In genomic region chrX:119692241-119693031, GRCh38 we compare ENCODE assay signal across 8 cellular contexts. TPM values are rescaled to one million over a fixed set of nuclear protein-coding genes. Genes with fewer than 3 reads are reported as not detected.
DNase-seq lines count a peak whose midpoint lies in the region; ATAC-seq and TF ChIP-seq lines count a peak whose summit lies in the region.

No MANE protein-coding gene starts in this region.

- peak overlapping the region; percentile 93 to 97 (median 95) for H3K27ac Mint-ChIP-seq in CD8-positive, alpha-beta memory T cell
- H3K27ac Mint-ChIP-seq in natural killer cell: peak overlapping the region; percentile 96 to 98

- peak; percentile 47 to 78 (median 75) for DNase-seq in CD8-positive, alpha-beta memory T cell
- DNase-seq in NCI-H69 (lab: John Stamatoyannopoulos, UW) (peak; percentile 66), activated T-cell treated with anti-CD3 and anti-CD28 coated beads for 4 hours (peak; percentile 43), natural killer cell (peak; percentile 61), upper lobe of right lung (peak; percentile 68)

- no peaks in the 10 kb centered on the region for H3K9me3 Mint-ChIP-seq in CD8-positive, alpha-beta memory T cell
- H3K9me3 Mint-ChIP-seq in natural killer cell: no peaks in the 10 kb centered on the region

- H3K27ac ChIP-seq in CD8-positive, alpha-beta memory T cell (ENCODE audit: low read depth, low read length): peak overlapping the region; percentile 89
- H3K27ac ChIP-seq in upper lobe of right lung: peak overlapping the region; percentile 63

- intact Hi-C loops in natural killer cell (cut with micrococcal nuclease) (loop anchor here (2.0 to 5.0 kb wide), 2 partner anchors 14 to 45 kb away; no protein-coding TSS in a partner anchor), upper lobe of right lung (cut with DNase I) (no loop called here)

- H3K4me1 Mint-ChIP-seq in CD8-positive, alpha-beta memory T cell: peaks cover 30 to 49% (median 45%) of the 10 kb centered on the region in 3 donors
- H3K4me1 Mint-ChIP-seq in natural killer cell: peaks cover 35 to 56% of the 10 kb centered on the region in 2 donors

- H3K4me3 ChIP-seq in CD8-positive, alpha-beta memory T cell (ENCODE audit: low read length): peak overlapping the region; percentile 78
- H3K4me3 ChIP-seq in upper lobe of right lung: peak overlapping the region; percentile 65

- H3K4me3 Mint-ChIP-seq in CD8-positive, alpha-beta memory T cell: peak overlapping the region; percentile 97 to 99 (median 99)
- peak overlapping the region; percentile 95 for H3K4me3 Mint-ChIP-seq in natural killer cell

- H3K4me1 ChIP-seq in CD8-positive, alpha-beta memory T cell (ENCODE audit: insufficient read depth, low read length): peaks cover 25% of the 10 kb centered on the region
- no peaks in the 10 kb centered on the region for H3K4me1 ChIP-seq in upper lobe of right lung

- peaks cover 2 to 24% (median 4%) of the 10 kb centered on the region in 3 donors for H3K36me3 Mint-ChIP-seq in CD8-positive, alpha-beta memory T cell
- H3K36me3 Mint-ChIP-seq in natural killer cell: no peaks in the 10 kb centered on the region

- no peaks in the 10 kb centered on the region for H3K27me3 ChIP-seq in CD8-positive, alpha-beta memory T cell (ENCODE audit: insufficient read depth, low read length, poor library complexity, severe bottlenecking)
- no peaks in the 10 kb centered on the region for H3K27me3 ChIP-seq in upper lobe of right lung

- CTCF ChIA-PET in CD8-positive, alpha-beta memory T cell (lab: Charles Lee): interaction anchor here (0.9 to 5.6 kb wide), 12 partner anchors 9 to 99 kb away, joined by 3 to 32 read pairs (median 6); partner anchors contain the start of gene RPL39

- no peaks in the 10 kb centered on the region for H3K36me3 ChIP-seq in CD8-positive, alpha-beta memory T cell (ENCODE audit: insufficient read depth, low read length)
- H3K36me3 ChIP-seq in upper lobe of right lung: no peaks in the 10 kb centered on the region

- TF ChIP-seq CTCF in natural killer cell (IDR thresholded peaks at IDR 0.05) (no peak), upper lobe of right lung (IDR thresholded peaks at IDR 0.05) (no peak)

- peaks cover 0 to 3% of the 10 kb centered on the region in 2 donors for H3K27me3 Mint-ChIP-seq in CD8-positive, alpha-beta memory T cell
- no peaks in the 10 kb centered on the region for H3K27me3 Mint-ChIP-seq in natural killer cell (ENCODE audit: low read depth in 2 of 2)

- H3K9me3 ChIP-seq in CD8-positive, alpha-beta memory T cell (ENCODE audit: low read length): no peaks in the 10 kb centered on the region
- no peaks in the 10 kb centered on the region for H3K9me3 ChIP-seq in upper lobe of right lung

- POLR2A ChIA-PET in CD8-positive, alpha-beta memory T cell (lab: Charles Lee): interaction anchor here (0.6 to 3.9 kb wide), 11 partner anchors 8 to 100 kb away, joined by 3 to 55 read pairs (median 4); partner anchors contain the start of genes RPL39 and SOWAHD

- ATAC-seq in GM21576 (IDR thresholded peaks at IDR 0.05; ENCODE audit: unreplicated experiment): peak; percentile 30
- peak; percentile 72 for ATAC-seq in esophagus mucosa
- ATAC-seq in natural killer cell: peak; percentile 52 to 73 (median 61)
- peak; percentile 59 for ATAC-seq in upper lobe of right lung
- no peak for ATAC-seq in HG02798 (IDR thresholded peaks at IDR 0.05; ENCODE audit: poor library complexity, unreplicated experiment)

RNA-seq across cellular contexts. Expression of gene SEPTIN6, which starts 0.5 kb away (rescaled TPM):
- 100 to 1,000 TPM; 122 to 125 TPM for total RNA-seq in CD8-positive, alpha-beta memory T cell
- 229 TPM for polyA plus RNA-seq in CD8-positive, alpha-beta memory T cell
- 5.1 TPM for total RNA-seq in esophagus mucosa
- total RNA-seq in natural killer cell: 100 to 1,000 TPM; 138 to 202 (median 158) TPM
- 20.9 TPM for total RNA-seq in upper lobe of right lung
